Comparison of ENCODE assay signal across 11 cellular contexts in genomic region chr13:53198017-53198416, GRCh38.
DNase-seq lines count a peak whose midpoint lies in the region; TF ChIP-seq lines count a peak whose summit lies in the region.
"Had no signal": no experiment of that assay in that cellular context is flagged by ENCODE, and none has a peak within 500 bp of the region (broad histone marks: within the 10 kb centered on the region; RNA-seq: fewer than 3 reads in every experiment).

No MANE protein-coding gene starts in this region.

- no peak for TF ChIP-seq EP300 in neural cell (conservative IDR thresholded peaks at IDR 0.05; ENCODE audit: poor library complexity, severe bottlenecking)

- no peaks in the 10 kb centered on the region for H3K9me3 ChIP-seq in neural cell (ENCODE audit: low read length)
- H3K9me3 ChIP-seq: gastrocnemius medialis, testis had no signal

- no peaks in the 10 kb centered on the region for H3F3A ChIP-seq in neural cell (ENCODE audit: insufficient read depth, low read length, poor library complexity, severe bottlenecking)

- H3K36me3 ChIP-seq in neural cell (ENCODE audit: insufficient read depth, low read length) = no peaks in the 10 kb centered on the region
- H3K36me3 ChIP-seq: gastrocnemius medialis had no signal

- no peak overlapping the region for H2AFZ ChIP-seq in neural cell (ENCODE audit: low read depth, low read length)

- peak overlapping the region; percentile 26 for H3K27ac ChIP-seq in neural cell (ENCODE audit: low read length)
- H3K27ac ChIP-seq: gastrocnemius medialis, testis had no signal

- H3K79me2 ChIP-seq in neural cell (replicated peaks; ENCODE audit: insufficient read depth, low read length) = no peaks in the 10 kb centered on the region

- H3K9me2 ChIP-seq in neural cell (ENCODE audit: insufficient read depth, low read length) = no peaks in the 10 kb centered on the region

- DNase-seq in NCI-H2081 (lab: John Stamatoyannopoulos, UW) (peak; percentile 24 to 31), NCI-H2081 treated with DMSO at 0.1 percent for 48 hours (lab: John Stamatoyannopoulos, UW) (no peak), NCI-H1417 (lab: John Stamatoyannopoulos, UW) (peak in 2 of 3 experiments; percentile 54 to 86), RKO (ENCODE audit: low spot score) (peak; percentile 18), kidney tubule cell (ENCODE audit: low spot score) (no peak), HT-29 (ENCODE audit: low spot score) (no peak)
- DNase-seq in activated effector memory CD4-positive, alpha-beta T cell treated with Interleukin-2 at 50 U/mL for 16 hours = no peak
- DNase-seq: activated CD8-positive, alpha-beta memory T cell treated with anti-CD3 and anti-CD28 coated beads for 24 hours; gastrocnemius medialis; testis had no signal

- H3K27me3 ChIP-seq in neural cell (ENCODE audit: insufficient read depth, low read depth, low read length) = peaks cover 20% of the 10 kb centered on the region
- H3K27me3 ChIP-seq: testis had no signal

- no peaks in the 10 kb centered on the region for H4K20me1 ChIP-seq in neural cell (ENCODE audit: insufficient read depth)

- no peak overlapping the region for H3K4me2 ChIP-seq in neural cell (ENCODE audit: low read length)

- no peak overlapping the region for H3K9ac ChIP-seq in neural cell (ENCODE audit: low read length)

- peak; percentile 65 for TF ChIP-seq CTCF in neural cell (IDR thresholded peaks at IDR 0.05; ENCODE audit: poor library complexity, severe bottlenecking)

- peak overlapping the region; percentile 11 for H3K4me3 ChIP-seq in neural cell (ENCODE audit: low read length)
- H3K4me3 ChIP-seq: gastrocnemius medialis, testis had no signal

- peak; percentile 74 for TF ChIP-seq RAD21 in neural cell (conservative IDR thresholded peaks at IDR 0.05)

TF ChIP-seq in neural cell, 6 proteins besides CTCF, POLR2A, EP300 and RAD21:
- TF ChIP-seq SMC3 (conservative IDR thresholded peaks at IDR 0.05; ENCODE audit: poor library complexity) (peak; percentile 73), MXI1 (conservative IDR thresholded peaks at IDR 0.05; ENCODE audit: poor library complexity, severe bottlenecking) (no peak), POLR2AphosphoS5 (IDR thresholded peaks at IDR 0.05) (no peak), REST (IDR thresholded peaks at IDR 0.05; ENCODE audit: borderline replicate concordance) (no peak)
TF ChIP-seq in neural cell: peak in this region for 1.

Comparison
In these comparisons a context has a peak if more than half of its experiments do, and no peak if none do; other contexts are left out.
1. DNase-seq: peak in NCI-H2081 (2 of 2), NCI-H1417 (2 of 3) and RKO (single experiment); none in NCI-H2081 treated with DMSO at 0.1 percent for 48 hours (single experiment), kidney tubule cell (single experiment), activated effector memory CD4-positive, alpha-beta T cell treated with Interleukin-2 at 50 U/mL for 16 hours (single experiment) and HT-29 (single experiment).